12 cellular contexts compared by ENCODE assay signal in the genomic region with DNA sequence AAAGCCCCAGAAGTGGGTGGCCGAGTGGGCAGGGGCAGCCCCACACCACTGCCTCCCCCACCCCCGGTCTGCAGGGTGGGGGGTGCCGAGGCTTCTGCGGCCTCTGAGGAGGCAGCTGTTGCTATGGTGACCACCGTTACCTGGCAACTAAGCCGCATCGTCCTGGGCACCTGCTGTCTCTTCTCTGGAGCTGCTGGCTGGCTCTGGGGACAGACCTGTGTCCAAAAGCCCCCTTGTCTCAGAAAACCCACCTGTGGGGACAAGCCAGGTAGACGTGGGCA.
DNase-seq lines count a peak whose midpoint lies in the region; ATAC-seq and TF ChIP-seq lines count a peak whose summit lies in the region.
"Had no signal": no experiment of that assay in that cellular context is flagged by ENCODE, and none has a peak within 500 bp of the region (broad histone marks: within the 10 kb centered on the region; RNA-seq: fewer than 3 reads in every experiment).

No MANE protein-coding gene starts in this region.

- no peak overlapping the region for H3K4me3 ChIP-seq in right cardiac atrium (ENCODE audit: low read length)
- H3K4me3 ChIP-seq: colonic mucosa, heart right ventricle had no signal

- no peaks in the 10 kb centered on the region for H3K9me3 Mint-ChIP-seq in activated naive CD4-positive, alpha-beta T cell treated with anti-CD3 and anti-CD28 coated beads, Interleukin-2, amount 10 ng/mL, durations not matched to agents 7 days and 5 days
- H3K9me3 Mint-ChIP-seq in activated T-helper 2 cell treated with anti-CD3 and anti-CD28 coated beads, Interferon-gamma antibody, Interleukin-2, Interleukin-4, amounts not matched to agents 10 μg/mL and 5 μg/mL and 100 μg/mL, durations not matched to agents 14 hours and 24 hours and 36 hours, result no peaks in the 10 kb centered on the region
- H3K9me3 Mint-ChIP-seq in type B pancreatic cell, result no peaks in the 10 kb centered on the region
- H3K9me3 Mint-ChIP-seq: activated T-cell treated with anti-CD3 and anti-CD28 coated beads, Interleukin-2, amount 50 U/mL, for 72 hours had no signal

- ATAC-seq in HG03460 (IDR thresholded peaks at IDR 0.05; ENCODE audit: unreplicated experiment) (no peak), right cardiac atrium (no peak)
- ATAC-seq: activated T-cell treated with anti-CD3 and anti-CD28 coated beads, Interleukin-2, amount 50 U/mL, for 72 hours; heart right ventricle had no signal

- no peaks in the 10 kb centered on the region for H3K9me3 ChIP-seq in right cardiac atrium (ENCODE audit: control insufficient read depth, low read length)
- H3K9me3 ChIP-seq: colonic mucosa, heart right ventricle had no signal

- H3K27ac Mint-ChIP-seq in activated naive CD4-positive, alpha-beta T cell treated with anti-CD3 and anti-CD28 coated beads, Interleukin-2, amount 10 ng/mL, durations not matched to agents 7 days and 5 days, result no peak overlapping the region
- no peak overlapping the region for H3K27ac Mint-ChIP-seq in activated T-helper 2 cell treated with anti-CD3 and anti-CD28 coated beads, Interferon-gamma antibody, Interleukin-2, Interleukin-4, amounts not matched to agents 10 μg/mL and 5 μg/mL and 100 μg/mL, durations not matched to agents 14 hours and 24 hours and 36 hours
- H3K27ac Mint-ChIP-seq in type B pancreatic cell, result no peak overlapping the region
- H3K27ac Mint-ChIP-seq: activated T-cell treated with anti-CD3 and anti-CD28 coated beads, Interleukin-2, amount 50 U/mL, for 72 hours had no signal

- peaks cover 4% of the 10 kb centered on the region for H3K4me1 Mint-ChIP-seq in activated naive CD4-positive, alpha-beta T cell treated with anti-CD3 and anti-CD28 coated beads, Interleukin-2, amount 10 ng/mL, durations not matched to agents 7 days and 5 days
- peaks cover 4% of the 10 kb centered on the region for H3K4me1 Mint-ChIP-seq in activated T-helper 2 cell treated with anti-CD3 and anti-CD28 coated beads, Interferon-gamma antibody, Interleukin-2, Interleukin-4, amounts not matched to agents 10 μg/mL and 5 μg/mL and 100 μg/mL, durations not matched to agents 14 hours and 24 hours and 36 hours (ENCODE audit: low read depth)
- H3K4me1 Mint-ChIP-seq in type B pancreatic cell (ENCODE audit: unreplicated experiment), result peaks cover 16% of the 10 kb centered on the region

- no peaks in the 10 kb centered on the region for H3K4me1 ChIP-seq in right cardiac atrium (ENCODE audit: control insufficient read depth, insufficient read depth, low read length)
- H3K4me1 ChIP-seq: colonic mucosa had no signal

- peak; percentile 52 for DNase-seq in activated naive CD4-positive, alpha-beta T cell treated with anti-CD3 and anti-CD28 coated beads, Interleukin-2, amount 10 ng/mL, durations not matched to agents 7 days and 5 days
- DNase-seq in activated naive CD4-positive, alpha-beta T cell (lab: John Stamatoyannopoulos, UW), result no peak
- DNase-seq in NCI-H2196 (lab: John Stamatoyannopoulos, UW; ENCODE audit: unreplicated experiment) (peak; percentile 64), type B pancreatic cell (ENCODE audit: extremely low spot score, unreplicated experiment) (peak; percentile 66), right cardiac atrium (no peak), T1000 (lab: John Stamatoyannopoulos, UW) (no peak)
- DNase-seq in activated T-helper 2 cell treated with anti-CD3 and anti-CD28 coated beads, Interferon-gamma antibody, Interleukin-2, Interleukin-4, amounts not matched to agents 10 μg/mL and 5 μg/mL and 100 μg/mL, durations not matched to agents 14 hours and 24 hours and 36 hours (ENCODE audit: low spot score), result peak; percentile 21
- DNase-seq: C1 segment of cervical spinal cord, colonic mucosa, heart right ventricle had no signal

- intact Hi-C loops in activated T-helper 2 cell treated with anti-CD3 and anti-CD28 coated beads, Interferon-gamma antibody, Interleukin-2, Interleukin-4, amounts not matched to agents 10 μg/mL and 5 μg/mL and 100 μg/mL, durations not matched to agents 14 hours and 24 hours and 36 hours (cut with micrococcal nuclease), result loop anchor here (10.0 kb wide), 1 partner anchor 537 kb away; no protein-coding TSS in a partner anchor
- intact Hi-C loops in right cardiac atrium (cut with DNase I), result loop anchor here in 3 of 4 donors (10.0 kb wide), 3 partner anchors 287 to 1237 kb away; no protein-coding TSS in a partner anchor

- WGBS in right cardiac atrium, result 52% methylated on average over 8 of the region's 8 CpGs

- TF ChIP-seq CTCF in type B pancreatic cell (conservative IDR thresholded peaks at IDR 0.05), result no peak

- CTCF ChIA-PET in activated naive CD4-positive, alpha-beta T cell treated with anti-CD3 and anti-CD28 coated beads, Interleukin-2, amount 10 ng/mL, durations not matched to agents 7 days and 5 days (lab: Charles Lee), result no interaction called here

- no peak overlapping the region for H3K4me3 Mint-ChIP-seq in activated naive CD4-positive, alpha-beta T cell treated with anti-CD3 and anti-CD28 coated beads, Interleukin-2, amount 10 ng/mL, durations not matched to agents 7 days and 5 days
- no peak overlapping the region for H3K4me3 Mint-ChIP-seq in activated T-helper 2 cell treated with anti-CD3 and anti-CD28 coated beads, Interferon-gamma antibody, Interleukin-2, Interleukin-4, amounts not matched to agents 10 μg/mL and 5 μg/mL and 100 μg/mL, durations not matched to agents 14 hours and 24 hours and 36 hours (ENCODE audit: low read depth)
- H3K4me3 Mint-ChIP-seq in type B pancreatic cell, result no peak overlapping the region
- H3K4me3 Mint-ChIP-seq: activated T-cell treated with anti-CD3 and anti-CD28 coated beads, Interleukin-2, amount 50 U/mL, for 72 hours had no signal

- no peaks in the 10 kb centered on the region for H3K27me3 ChIP-seq in right cardiac atrium (ENCODE audit: control insufficient read depth, insufficient read depth)
- H3K27me3 ChIP-seq: colonic mucosa had no signal

- H3K36me3 Mint-ChIP-seq in activated naive CD4-positive, alpha-beta T cell treated with anti-CD3 and anti-CD28 coated beads, Interleukin-2, amount 10 ng/mL, durations not matched to agents 7 days and 5 days, result no peaks in the 10 kb centered on the region
- H3K36me3 Mint-ChIP-seq in activated T-helper 2 cell treated with anti-CD3 and anti-CD28 coated beads, Interferon-gamma antibody, Interleukin-2, Interleukin-4, amounts not matched to agents 10 μg/mL and 5 μg/mL and 100 μg/mL, durations not matched to agents 14 hours and 24 hours and 36 hours (ENCODE audit: low read depth), result no peaks in the 10 kb centered on the region
- no peaks in the 10 kb centered on the region for H3K36me3 Mint-ChIP-seq in type B pancreatic cell

- H3K27ac ChIP-seq in right cardiac atrium (ENCODE audit: low read length), result no peak overlapping the region
- H3K27ac ChIP-seq: colonic mucosa, heart right ventricle had no signal

- H3K27me3 Mint-ChIP-seq in activated naive CD4-positive, alpha-beta T cell treated with anti-CD3 and anti-CD28 coated beads, Interleukin-2, amount 10 ng/mL, durations not matched to agents 7 days and 5 days, result peaks cover 22% of the 10 kb centered on the region
- H3K27me3 Mint-ChIP-seq in activated T-helper 2 cell treated with anti-CD3 and anti-CD28 coated beads, Interferon-gamma antibody, Interleukin-2, Interleukin-4, amounts not matched to agents 10 μg/mL and 5 μg/mL and 100 μg/mL, durations not matched to agents 14 hours and 24 hours and 36 hours (ENCODE audit: low read depth), result peaks cover 2% of the 10 kb centered on the region
- peaks cover 8% of the 10 kb centered on the region for H3K27me3 Mint-ChIP-seq in type B pancreatic cell

Comparison
In these comparisons a context has a peak if more than half of its experiments do, and no peak if none do; other contexts are left out.
1. DNase-seq: peak in activated naive CD4-positive, alpha-beta T cell treated with anti-CD3 and anti-CD28 coated beads, Interleukin-2, amount 10 ng/mL, durations not matched to agents 7 days and 5 days (single experiment), NCI-H2196 (single experiment), activated T-helper 2 cell treated with anti-CD3 and anti-CD28 coated beads, Interferon-gamma antibody, Interleukin-2, Interleukin-4, amounts not matched to agents 10 μg/mL and 5 μg/mL and 100 μg/mL, durations not matched to agents 14 hours and 24 hours and 36 hours (single experiment) and type B pancreatic cell (single experiment); none in activated naive CD4-positive, alpha-beta T cell (0 of 4), right cardiac atrium (0 of 3) and T1000 (single experiment).